1 cellular context compared by ENCODE assay signal in the genomic region with DNA sequence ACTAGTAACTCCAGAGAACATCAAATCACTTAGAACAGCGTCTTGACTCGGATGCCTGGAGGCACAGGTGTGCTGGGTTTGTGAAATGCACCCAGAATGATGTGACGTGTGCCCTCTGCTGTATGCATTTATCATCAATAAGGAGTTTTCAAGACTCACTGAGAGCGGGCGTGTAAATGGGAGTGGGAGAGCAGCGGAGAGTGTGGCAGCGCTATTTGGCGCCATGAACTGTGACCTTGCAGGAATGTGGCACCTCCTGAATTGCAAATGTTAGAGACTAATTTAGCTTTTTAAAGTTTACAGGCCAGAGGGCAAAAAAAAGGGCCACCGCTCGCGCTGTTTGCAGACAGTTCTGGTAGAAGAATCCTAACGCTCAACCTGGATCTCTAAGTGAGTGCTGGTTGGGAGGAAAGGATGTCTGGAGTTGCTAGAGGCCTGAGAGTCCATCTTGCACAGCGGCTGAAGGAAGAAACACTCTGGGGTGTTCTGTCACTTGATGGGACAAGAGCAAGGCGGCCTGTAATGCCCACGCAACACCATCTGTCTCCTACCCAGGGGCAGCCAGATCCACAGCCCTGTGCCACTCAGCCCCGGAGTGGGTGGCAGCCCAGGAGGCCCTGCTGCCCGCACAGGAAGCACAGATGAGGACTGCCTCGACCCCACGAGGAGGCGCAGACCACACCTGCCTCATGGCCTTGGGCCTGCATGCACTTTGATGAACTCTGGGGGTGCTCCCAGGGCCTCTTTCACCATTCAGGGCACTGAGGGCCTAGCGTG.
TF ChIP-seq lines count a peak whose summit lies in the region.

No MANE protein-coding gene starts in this region.

TF ChIP-seq in HepG2, 621 proteins besides CTCF, POLR2A, EP300 and RAD21 (continued from another document):
- TF ChIP-seq, protein P1, sequence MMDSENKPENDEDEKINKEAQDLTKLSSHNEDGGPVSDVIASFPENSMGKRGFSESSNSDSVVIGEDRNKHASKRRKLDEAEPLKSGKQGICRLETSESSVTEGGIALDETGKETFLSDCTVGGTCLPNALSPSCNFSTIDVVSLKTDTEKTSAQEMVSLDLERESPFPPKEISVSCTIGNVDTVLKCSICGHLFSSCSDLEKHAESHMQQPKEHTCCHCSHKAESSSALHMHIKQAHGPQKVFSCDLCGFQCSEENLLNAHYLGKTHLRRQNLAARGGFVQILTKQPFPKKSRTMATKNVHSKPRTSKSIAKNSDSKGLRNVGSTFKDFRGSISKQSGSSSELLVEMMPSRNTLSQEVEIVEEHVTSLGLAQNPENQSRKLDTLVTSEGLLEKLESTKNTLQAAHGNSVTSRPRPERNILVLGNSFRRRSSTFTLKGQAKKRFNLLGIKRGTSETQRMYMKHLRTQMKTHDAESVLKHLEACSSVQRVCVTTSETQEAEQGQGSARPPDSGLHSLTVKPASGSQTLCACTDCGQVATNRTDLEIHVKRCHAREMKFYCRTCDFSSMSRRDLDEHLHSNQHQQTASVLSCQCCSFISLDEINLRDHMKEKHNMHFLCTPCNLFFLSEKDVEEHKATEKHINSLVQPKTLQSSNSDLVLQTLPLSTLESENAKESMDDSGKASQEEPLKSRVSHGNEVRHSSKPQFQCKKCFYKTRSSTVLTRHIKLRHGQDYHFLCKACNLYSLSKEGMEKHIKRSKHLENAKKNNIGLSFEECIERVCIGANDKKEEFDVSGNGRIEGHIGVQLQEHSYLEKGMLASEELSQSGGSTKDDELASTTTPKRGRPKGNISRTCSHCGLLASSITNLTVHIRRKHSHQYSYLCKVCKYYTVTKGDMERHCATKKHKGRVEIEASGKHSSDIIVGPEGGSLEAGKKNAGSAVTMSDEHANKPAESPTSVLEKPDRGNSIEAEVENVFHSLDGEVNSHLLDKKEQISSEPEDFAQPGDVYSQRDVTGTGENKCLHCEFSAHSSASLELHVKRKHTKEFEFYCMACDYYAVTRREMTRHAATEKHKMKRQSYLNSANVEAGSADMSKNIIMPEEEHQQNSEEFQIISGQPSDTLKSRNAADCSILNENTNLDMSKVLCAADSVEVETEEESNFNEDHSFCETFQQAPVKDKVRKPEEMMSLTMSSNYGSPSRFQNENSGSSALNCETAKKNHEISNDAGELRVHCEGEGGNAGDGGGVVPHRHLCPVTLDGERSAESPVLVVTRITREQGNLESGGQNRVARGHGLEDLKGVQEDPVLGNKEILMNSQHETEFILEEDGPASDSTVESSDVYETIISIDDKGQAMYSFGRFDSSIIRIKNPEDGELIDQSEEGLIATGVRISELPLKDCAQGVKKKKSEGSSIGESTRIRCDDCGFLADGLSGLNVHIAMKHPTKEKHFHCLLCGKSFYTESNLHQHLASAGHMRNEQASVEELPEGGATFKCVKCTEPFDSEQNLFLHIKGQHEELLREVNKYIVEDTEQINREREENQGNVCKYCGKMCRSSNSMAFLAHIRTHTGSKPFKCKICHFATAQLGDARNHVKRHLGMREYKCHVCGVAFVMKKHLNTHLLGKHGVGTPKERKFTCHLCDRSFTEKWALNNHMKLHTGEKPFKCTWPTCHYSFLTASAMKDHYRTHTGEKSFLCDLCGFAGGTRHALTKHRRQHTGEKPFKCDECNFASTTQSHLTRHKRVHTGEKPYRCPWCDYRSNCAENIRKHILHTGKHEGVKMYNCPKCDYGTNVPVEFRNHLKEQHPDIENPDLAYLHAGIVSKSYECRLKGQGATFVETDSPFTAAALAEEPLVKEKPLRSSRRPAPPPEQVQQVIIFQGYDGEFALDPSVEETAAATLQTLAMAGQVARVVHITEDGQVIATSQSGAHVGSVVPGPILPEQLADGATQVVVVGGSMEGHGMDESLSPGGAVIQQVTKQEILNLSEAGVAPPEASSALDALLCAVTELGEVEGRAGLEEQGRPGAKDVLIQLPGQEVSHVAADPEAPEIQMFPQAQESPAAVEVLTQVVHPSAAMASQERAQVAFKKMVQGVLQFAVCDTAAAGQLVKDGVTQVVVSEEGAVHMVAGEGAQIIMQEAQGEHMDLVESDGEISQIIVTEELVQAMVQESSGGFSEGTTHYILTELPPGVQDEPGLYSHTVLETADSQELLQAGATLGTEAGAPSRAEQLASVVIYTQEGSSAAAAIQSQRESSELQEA (CRISPR knock-in tag; IDR thresholded peaks at IDR 0.05; ENCODE audit: not compliant biosample characterization): no peak
- TF ChIP-seq LBX2 (CRISPR knock-in tag; IDR thresholded peaks at IDR 0.05; ENCODE audit: borderline replicate concordance) (no peak), FOXA1 (IDR thresholded peaks at IDR 0.05) (no peak), FOXA1 (CRISPR knock-in tag; IDR thresholded peaks at IDR 0.05) (no peak), TEAD3 (CRISPR knock-in tag; optimal IDR thresholded peaks at IDR 0.05; ENCODE audit: borderline replicate concordance) (peak; percentile 39)
- TF ChIP-seq, protein P2, sequence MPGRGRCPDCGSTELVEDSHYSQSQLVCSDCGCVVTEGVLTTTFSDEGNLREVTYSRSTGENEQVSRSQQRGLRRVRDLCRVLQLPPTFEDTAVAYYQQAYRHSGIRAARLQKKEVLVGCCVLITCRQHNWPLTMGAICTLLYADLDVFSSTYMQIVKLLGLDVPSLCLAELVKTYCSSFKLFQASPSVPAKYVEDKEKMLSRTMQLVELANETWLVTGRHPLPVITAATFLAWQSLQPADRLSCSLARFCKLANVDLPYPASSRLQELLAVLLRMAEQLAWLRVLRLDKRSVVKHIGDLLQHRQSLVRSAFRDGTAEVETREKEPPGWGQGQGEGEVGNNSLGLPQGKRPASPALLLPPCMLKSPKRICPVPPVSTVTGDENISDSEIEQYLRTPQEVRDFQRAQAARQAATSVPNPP (CRISPR knock-in tag; IDR thresholded peaks at IDR 0.05): no peak
- TF ChIP-seq, protein P3, sequence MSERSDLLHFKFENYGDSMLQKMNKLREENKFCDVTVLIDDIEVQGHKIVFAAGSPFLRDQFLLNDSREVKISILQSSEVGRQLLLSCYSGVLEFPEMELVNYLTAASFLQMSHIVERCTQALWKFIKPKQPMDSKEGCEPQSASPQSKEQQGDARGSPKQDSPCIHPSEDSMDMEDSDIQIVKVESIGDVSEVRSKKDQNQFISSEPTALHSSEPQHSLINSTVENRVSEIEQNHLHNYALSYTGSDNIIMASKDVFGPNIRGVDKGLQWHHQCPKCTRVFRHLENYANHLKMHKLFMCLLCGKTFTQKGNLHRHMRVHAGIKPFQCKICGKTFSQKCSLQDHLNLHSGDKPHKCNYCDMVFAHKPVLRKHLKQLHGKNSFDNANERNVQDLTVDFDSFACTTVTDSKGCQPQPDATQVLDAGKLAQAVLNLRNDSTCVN (CRISPR knock-in tag; IDR thresholded peaks at IDR 0.05; ENCODE audit: borderline replicate concordance): no peak
